Comparison of ENCODE assay signal across 25 cellular contexts in the genomic region with DNA sequence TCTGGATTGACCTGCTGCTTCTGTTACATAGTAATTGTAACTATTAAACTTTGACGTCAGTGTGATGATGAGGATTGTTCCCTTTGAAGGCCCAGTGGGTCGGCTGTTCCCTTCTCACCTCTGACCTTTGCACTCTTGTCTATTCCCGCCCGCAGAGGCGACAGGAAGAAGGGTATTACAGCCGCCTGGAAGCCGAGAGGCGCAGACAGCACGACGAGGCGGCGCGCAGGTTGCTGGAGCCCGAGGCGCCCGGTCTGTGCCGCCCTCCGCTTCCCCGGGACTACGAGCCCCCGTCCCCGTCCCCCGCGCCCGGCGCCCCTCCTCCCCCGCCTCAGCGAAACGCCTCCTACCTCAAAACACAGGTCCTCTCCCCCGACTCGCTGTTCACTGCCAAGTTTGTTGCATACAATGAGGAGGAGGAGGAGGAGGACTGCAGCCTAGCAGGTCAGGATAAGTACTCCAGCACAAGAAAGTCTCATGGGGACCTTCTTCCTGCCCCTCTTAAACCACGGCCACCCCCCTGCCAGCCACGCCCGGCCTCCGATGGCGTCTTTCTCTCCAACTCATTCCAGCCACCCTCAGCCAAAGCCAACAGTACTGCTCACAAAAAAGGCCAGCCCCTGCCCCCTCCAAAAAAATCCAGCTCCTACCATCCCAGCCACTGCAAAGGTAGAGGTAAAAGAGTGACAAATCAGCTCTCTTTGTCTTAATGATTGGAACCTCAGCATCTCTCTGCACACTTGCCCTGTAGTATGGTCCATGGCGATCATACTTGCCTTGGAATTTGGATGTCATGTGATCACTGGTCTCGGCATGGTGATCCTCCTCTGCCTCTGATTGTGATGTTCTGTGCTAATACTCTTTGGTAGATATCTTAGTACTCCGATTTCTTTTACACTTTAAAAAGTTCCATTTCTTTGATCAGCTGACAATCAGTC. TPM values are rescaled to one million over a fixed set of nuclear protein-coding genes. Genes with fewer than 3 reads are reported as not detected.
DNase-seq lines count a peak whose midpoint lies in the region; ATAC-seq, FAIRE-seq and TF ChIP-seq lines count a peak whose summit lies in the region.
"Had no signal": no experiment of that assay in that cellular context is flagged by ENCODE, and none has a peak within 500 bp of the region (broad histone marks: within the 10 kb centered on the region; RNA-seq: fewer than 3 reads in every experiment).

No MANE protein-coding gene starts in this region.

- H3K36me3 Mint-ChIP-seq in activated T-helper 17 cell treated with anti-CD3 and anti-CD28 coated beads, Interleukin-2, amount 50 U/mL, for 72 hours (ENCODE audit: low read depth): peaks cover 98% of the 10 kb centered on the region

- POLR2A ChIA-PET in GM10248 (lab: Yijun Ruan, JAX): no interaction called here

- H3K4me1 ChIP-seq in lower lobe of right lung: peaks cover 12% of the 10 kb centered on the region
- H3K4me1 ChIP-seq in testis: peaks cover 10% of the 10 kb centered on the region

- H3K27ac ChIP-seq in lower lobe of right lung: peak overlapping the region; percentile 61
- peak overlapping the region in 1 of 2 donors; percentile 57 for H3K27ac ChIP-seq in testis
- H3K27ac ChIP-seq: skin epidermis, thoracic aorta had no signal

- FAIRE-seq in frontal cortex (lab: Jason Lieb, UNC): no peak
- FAIRE-seq: GM12878 had no signal

- no peak for TF ChIP-seq CTCF in lower lobe of right lung (IDR thresholded peaks at IDR 0.05)
- no peak for TF ChIP-seq CTCF in testis (IDR thresholded peaks at IDR 0.05)
- TF ChIP-seq CTCF in GM10248 (IDR thresholded peaks at IDR 0.05; ENCODE audit: control extremely low read depth, extremely low read depth, low read depth, missing control alignments): no peak

- no peak overlapping the region for H3K4me3 Mint-ChIP-seq in activated T-helper 17 cell treated with anti-CD3 and anti-CD28 coated beads, Interleukin-2, amount 50 U/mL, for 72 hours
- H3K4me3 Mint-ChIP-seq: activated T-cell treated with anti-CD3 and anti-CD28 coated beads, Interleukin-2, amount 50 U/mL, for 4 hours; natural killer cell treated with Interleukin-12 subunit alpha and Interleukin-12 subunit beta and Interleukin-15 and Interleukin-18, amount 100 ng/mL, for 72 hours; stimulated activated memory B cell treated with anti-CD40 and anti-IgM and Interleukin-4, amounts not matched to agents 10 μg/mL and 1 μg/mL and 100 μg/mL, for 72 hours had no signal

- H3K27me3 ChIP-seq in lower lobe of right lung (ENCODE audit: low read depth): no peaks in the 10 kb centered on the region
- H3K27me3 ChIP-seq in testis: no peaks in the 10 kb centered on the region

- CTCF ChIA-PET in GM10248 (lab: Yijun Ruan, JAX): no interaction called here

- no peaks in the 10 kb centered on the region for H3K9me3 ChIP-seq in lower lobe of right lung
- H3K9me3 ChIP-seq in testis: no peaks in the 10 kb centered on the region
- H3K9me3 ChIP-seq: thoracic aorta had no signal

- peaks cover 77% of the 10 kb centered on the region for H3K36me3 ChIP-seq in lower lobe of right lung
- no peaks in the 10 kb centered on the region for H3K36me3 ChIP-seq in testis (ENCODE audit: low read depth, missing control alignments)

- intact Hi-C loops in left cardiac atrium (cut with DNase I) (no loop called here), lower lobe of right lung (cut with DNase I) (no loop called here), testis (cut with DNase I; ENCODE audit: low total_unique reads) (no loop called here)

- peak overlapping the region; percentile 31 for H3K27ac Mint-ChIP-seq in activated T-helper 17 cell treated with anti-CD3 and anti-CD28 coated beads, Interleukin-2, amount 50 U/mL, for 72 hours
- H3K27ac Mint-ChIP-seq: natural killer cell treated with Interleukin-12 subunit alpha and Interleukin-12 subunit beta and Interleukin-15 and Interleukin-18, amount 100 ng/mL, for 72 hours; stimulated activated memory B cell treated with anti-CD40 and anti-IgM and Interleukin-4, amounts not matched to agents 10 μg/mL and 1 μg/mL and 100 μg/mL, for 72 hours had no signal

- H3K4me1 Mint-ChIP-seq in activated T-helper 17 cell treated with anti-CD3 and anti-CD28 coated beads, Interleukin-2, amount 50 U/mL, for 72 hours: no peaks in the 10 kb centered on the region
- H3K4me1 Mint-ChIP-seq: CD8-positive, alpha-beta memory T cell; stimulated activated memory B cell treated with anti-CD40 and anti-IgM and Interleukin-4, amounts not matched to agents 10 μg/mL and 1 μg/mL and 100 μg/mL, for 72 hours had no signal

- DNase-seq in left cardiac atrium (no peak), lower lobe of right lung (no peak), testis (peak; percentile 72), frontal cortex (ENCODE audit: low spot score in 2 of 2) (no peak), midbrain (lab: John Stamatoyannopoulos, UW) (no peak), NOMO-1 (lab: John Stamatoyannopoulos, UW; ENCODE audit: unreplicated experiment in 2 of 2) (no peak), GM10248 (ENCODE audit: extremely low spot score) (no peak)
- DNase-seq: activated CD8-positive, alpha-beta memory T cell treated with anti-CD3 and anti-CD28 coated beads for 24 hours; activated naive CD4-positive, alpha-beta T cell treated with Interleukin-2 at 50 U/mL for 16 hours; activated T-cell treated with anti-CD3 and anti-CD28 coated beads, Interleukin-2, amount 50 U/mL, for 4 hours; caudate nucleus; CD8-positive, alpha-beta memory T cell; hypothalamus; mesenchymal stem cell; NCI-H1048; NCI-H187; posterior cingulate gyrus; stimulated activated CD4-positive, alpha-beta T cell treated with anti-CD3 and anti-CD28 coated beads, Interleukin-2, amount 100 ng/mL, for 24 hours had no signal

- TF ChIP-seq POLR2A in testis (IDR thresholded peaks at IDR 0.05): no peak

- no peaks in the 10 kb centered on the region for H3K9me3 Mint-ChIP-seq in activated T-helper 17 cell treated with anti-CD3 and anti-CD28 coated beads, Interleukin-2, amount 50 U/mL, for 72 hours
- H3K9me3 Mint-ChIP-seq: activated T-cell treated with anti-CD3 and anti-CD28 coated beads, Interleukin-2, amount 50 U/mL, for 4 hours; CD8-positive, alpha-beta memory T cell; natural killer cell treated with Interleukin-12 subunit alpha and Interleukin-12 subunit beta and Interleukin-15 and Interleukin-18, amount 100 ng/mL, for 72 hours; stimulated activated memory B cell treated with anti-CD40 and anti-IgM and Interleukin-4, amounts not matched to agents 10 μg/mL and 1 μg/mL and 100 μg/mL, for 72 hours had no signal

- no peak overlapping the region for H3K4me3 ChIP-seq in lower lobe of right lung
- no peak overlapping the region for H3K4me3 ChIP-seq in testis
- H3K4me3 ChIP-seq: GM12878, skin epidermis, thoracic aorta had no signal

- 53 to 72% methylated on average over 39 of the region's 39 CpGs for WGBS in testis, 2 donors

- no peaks in the 10 kb centered on the region for H3K27me3 Mint-ChIP-seq in activated T-helper 17 cell treated with anti-CD3 and anti-CD28 coated beads, Interleukin-2, amount 50 U/mL, for 72 hours
- H3K27me3 Mint-ChIP-seq: stimulated activated memory B cell treated with anti-CD40 and anti-IgM and Interleukin-4, amounts not matched to agents 10 μg/mL and 1 μg/mL and 100 μg/mL, for 72 hours had no signal

- ATAC-seq in activated T-helper 17 cell treated with anti-CD3 and anti-CD28 coated beads, Interleukin-2, amount 50 U/mL, for 72 hours (replicated peaks): no peak
- peak; percentile 15 to 28 for ATAC-seq in left cardiac atrium
- peak in 1 of 2 donors; percentile 23 for ATAC-seq in lower lobe of right lung
- ATAC-seq: activated T-cell treated with anti-CD3 and anti-CD28 coated beads, Interleukin-2, amount 50 U/mL, for 4 hours; GM12878; natural killer cell treated with Interleukin-12 subunit alpha and Interleukin-12 subunit beta and Interleukin-15 and Interleukin-18, amount 100 ng/mL, for 72 hours; stimulated activated memory B cell treated with anti-CD40 and anti-IgM and Interleukin-4, amounts not matched to agents 10 μg/mL and 1 μg/mL and 100 μg/mL, for 72 hours had no signal

RNA-seq across cellular contexts. Expression of gene KIF25, which starts 31.6 kb away (rescaled TPM):
- total RNA-seq in activated T-helper 17 cell treated with anti-CD3 and anti-CD28 coated beads, Interleukin-2, amount 50 U/mL, for 72 hours: 1 to 10 TPM in 1 of 2 donors, not detected in 1; 1.8 TPM
- under 1 TPM; 0.34 to 0.44 TPM for total RNA-seq in left cardiac atrium
- total RNA-seq in lower lobe of right lung: 0.56 TPM
- total RNA-seq in testis: 1 to 10 TPM; 1.6 to 5.0 TPM
- 1.1 TPM for polyA plus RNA-seq in testis (ENCODE audit: insufficient read depth, low read depth, low replicate concordance)
- 0.41 TPM for total RNA-seq in frontal cortex
- total RNA-seq: activated T-cell treated with anti-CD3 and anti-CD28 coated beads, Interleukin-2, amount 50 U/mL, for 4 hours; CD8-positive, alpha-beta memory T cell; fibroblast of villous mesenchyme; GM12878; natural killer cell treated with Interleukin-12 subunit alpha and Interleukin-12 subunit beta and Interleukin-15 and Interleukin-18, amount 100 ng/mL, for 72 hours; thoracic aorta had no signal
- polyA plus RNA-seq: CD8-positive, alpha-beta memory T cell; GM12878 had no signal
